ENCODE assay signal across 8 cellular contexts in the genomic region with DNA sequence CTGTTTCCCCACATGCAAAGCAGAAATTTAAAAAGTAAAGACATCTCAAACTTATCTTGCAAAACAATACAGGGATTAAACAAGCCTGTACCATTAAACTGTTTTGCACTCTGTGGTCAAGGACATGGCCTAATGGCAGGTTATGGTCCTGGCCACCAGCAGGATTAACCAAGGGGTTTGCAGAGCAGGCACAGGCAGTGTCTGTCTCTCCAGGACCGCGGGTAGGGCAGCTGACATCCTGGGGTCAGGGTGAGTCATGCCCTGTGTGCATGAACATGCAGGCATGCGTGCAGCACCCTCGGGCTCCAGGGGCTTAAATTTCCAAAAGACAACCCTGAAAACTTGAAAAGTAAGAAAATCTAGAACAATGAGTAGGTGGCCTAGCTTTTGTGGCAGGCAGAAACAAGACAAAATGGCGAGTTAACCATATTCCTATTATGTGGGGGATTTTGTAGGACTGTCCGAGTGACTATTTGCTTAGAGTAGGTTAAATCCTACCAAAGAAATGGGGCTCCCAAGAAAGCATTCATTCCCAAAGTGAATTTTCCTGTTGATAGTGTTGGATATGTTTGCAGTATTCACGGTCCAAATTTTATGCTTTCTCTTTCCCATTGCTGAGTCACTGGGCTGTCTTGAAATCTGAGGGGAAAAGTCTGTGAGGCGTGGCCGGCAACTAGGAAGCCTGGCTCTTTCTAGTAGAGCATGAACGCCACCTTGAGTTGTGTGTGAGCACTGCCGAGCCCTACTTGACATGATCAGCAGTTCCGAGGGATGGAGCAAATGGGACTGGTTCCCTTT.
DNase-seq lines count a peak whose midpoint lies in the region; ATAC-seq, FAIRE-seq and TF ChIP-seq lines count a peak whose summit lies in the region.

No MANE protein-coding gene starts in this region.

- peak overlapping the region; percentile 17 for H3K27ac ChIP-seq in caudate nucleus (ENCODE audit: low read depth, low read length)
- peak overlapping the region in 1 of 2 donors; percentile 16 for H3K27ac ChIP-seq in small intestine (ENCODE audit: low read depth in 1 of 2, low read length in 1 of 2)

- H3K4me3 ChIP-seq in small intestine (ENCODE audit: low read depth in 1 of 2, low read length in 2 of 2), result peak overlapping the region in 1 of 2 donors; percentile 28

- no peaks in the 10 kb centered on the region for H3K27me3 ChIP-seq in small intestine (ENCODE audit: control insufficient read depth in 2 of 2, insufficient read depth in 2 of 2, low read length in 2 of 2)

- H3K9me3 ChIP-seq in small intestine (ENCODE audit: control insufficient read depth, low read depth), result no peaks in the 10 kb centered on the region

- no peak for TF ChIP-seq POLR2A in GM18505 (IDR thresholded peaks at IDR 0.05; ENCODE audit: borderline replicate concordance, extremely low read depth, insufficient read depth, insufficient read length)

- WGBS in small intestine, 3 donors, result 4 to 13% (median 10%) methylated on average over 12 of the region's 12 CpGs

- H3K4me1 ChIP-seq in small intestine (ENCODE audit: control insufficient read depth in 2 of 2, insufficient read depth in 1 of 2, low read depth in 1 of 2, low read length in 1 of 2), result no peaks in the 10 kb centered on the region

- DNase-seq in NCI-H1694 (lab: John Stamatoyannopoulos, UW) (peak; percentile 93), SW480 (ENCODE audit: low spot score) (peak; percentile 90), caudate nucleus (lab: John Stamatoyannopoulos, UW) (peak in 58 of 61 donors; percentile 11 to 94 (median 61)), small intestine (peak; percentile 92)

- ATAC-seq in GM18505 (IDR thresholded peaks at IDR 0.05; ENCODE audit: unreplicated experiment) (peak; percentile 85), HG02943 (IDR thresholded peaks at IDR 0.05; ENCODE audit: low read depth, unreplicated experiment) (peak; percentile 87)

- no peaks in the 10 kb centered on the region for H3K36me3 ChIP-seq in small intestine (ENCODE audit: control insufficient read depth in 2 of 2, insufficient read depth in 2 of 2, low read length in 2 of 2)

- peak; percentile 96 for FAIRE-seq in A204.1 (lab: Jason Lieb, UNC)
- FAIRE-seq in islet of Langerhans (lab: Jason Lieb, UNC), result peak; percentile 65
- no peak for FAIRE-seq in small intestine (lab: Jason Lieb, UNC)
